ENCODE assay signal across 21 cellular contexts in genomic region chrX:112868586-112868985, GRCh38.
"Had no signal": no experiment of that assay in that cellular context is flagged by ENCODE, and none has a peak within 500 bp of the region (broad histone marks: within the 10 kb centered on the region; RNA-seq: fewer than 3 reads in every experiment).

No MANE protein-coding gene starts in this region.

- H3K9me3 ChIP-seq: heart left ventricle, ovary, spleen, testis, tibial nerve, upper lobe of right lung, vagina had no signal

- H3K4me1 ChIP-seq: heart left ventricle, neural progenitor cell, spleen, testis, tibial nerve, upper lobe of right lung, vagina had no signal

- H2AFZ ChIP-seq: neural progenitor cell had no signal

- H3K27ac ChIP-seq: coronary artery, heart left ventricle, neural progenitor cell, ovary, spleen, testis, tibial nerve, upper lobe of right lung, vagina had no signal

- H3K9ac ChIP-seq: neural progenitor cell had no signal

- H3K27me3 ChIP-seq: neural progenitor cell, ovary, testis, upper lobe of right lung, vagina had no signal

- H3K4me3 ChIP-seq: coronary artery, heart left ventricle, neural progenitor cell, ovary, spleen, testis, tibial nerve, upper lobe of right lung, vagina had no signal

- H3K4me2 ChIP-seq: neural progenitor cell had no signal

- DNase-seq: effector CD4-positive, alpha-beta T cell; endodermal cell; erythroblast; heart left ventricle; hypothalamus; kidney glomerular epithelial cell; midbrain; nucleus accumbens; ovary; right cardiac atrium; spleen; stimulated activated CD4-positive, alpha-beta T cell treated with anti-CD3 and anti-CD28 coated beads, Interleukin-2, amount 100 ng/mL, for 24 hours; stimulated activated CD4-positive, alpha-beta T cell treated with anti-CD3 and anti-CD28 coated beads, Interleukin-4, amount 100 ng/mL, for 4 hours; stimulated activated naive B cell treated with anti-CD40 and anti-IgM and Interleukin-4, amounts not matched to agents 10 μg/mL and 1 μg/mL and 100 μg/mL, for 72 hours; stimulated activated naive CD8-positive, alpha-beta T cell treated with anti-CD3 and anti-CD28 coated beads, Interleukin-15, amount 100 ng/mL, for 72 hours; testis; upper lobe of right lung had no signal

- H3K36me3 ChIP-seq: heart left ventricle, neural progenitor cell, ovary, spleen, tibial nerve, upper lobe of right lung, vagina had no signal
